1 cellular context compared by ENCODE assay signal in genomic region chr5:110738812-110739651, GRCh38.
TF ChIP-seq lines count a peak whose summit lies in the region.

SLC25A46 (plus strand) TSS chr5:110739007; CDS start chr5:110739120, 113 bp downstream.

TF ChIP-seq in HepG2, 621 proteins besides CTCF, POLR2A, EP300 and RAD21 (continued from another document and continues in another):
- TF ChIP-seq SAP130 (CRISPR knock-in tag; IDR thresholded peaks at IDR 0.05; ENCODE audit: low read depth) (peak; percentile 98), ZNF331 (CRISPR knock-in tag; IDR thresholded peaks at IDR 0.05) (0 out of 2 replicates have a peak, but pooled peaks have one; percentile 4), STAG1 (CRISPR knock-in tag; IDR thresholded peaks at IDR 0.05) (no peak), E2F1 (CRISPR knock-in tag; IDR thresholded peaks at IDR 0.05) (no peak), ZNF414 (CRISPR knock-in tag; IDR thresholded peaks at IDR 0.05) (peak; percentile 80), ZNF280B (CRISPR knock-in tag; IDR thresholded peaks at IDR 0.05; ENCODE audit: borderline replicate concordance) (peak; percentile 69; the same call in 1 of the 2 replicates), ZFP91 (CRISPR knock-in tag; IDR thresholded peaks at IDR 0.05; ENCODE audit: borderline replicate concordance) (peak; percentile 99), NPAS2 (CRISPR knock-in tag; IDR thresholded peaks at IDR 0.05; ENCODE audit: borderline replicate concordance) (no peak), ATF4 (CRISPR knock-in tag; IDR thresholded peaks at IDR 0.05) (no peak), MXI1 (IDR thresholded peaks at IDR 0.05; ENCODE audit: borderline replicate concordance, low read depth, low read length) (peak; percentile 74; the same call in 2 of the 3 replicates), ZNF501 (CRISPR knock-in tag; IDR thresholded peaks at IDR 0.05) (peak; percentile 94), ZBTB2 (CRISPR knock-in tag; IDR thresholded peaks at IDR 0.05; ENCODE audit: low read depth) (no peak), ZNF598 (CRISPR knock-in tag; IDR thresholded peaks at IDR 0.05; ENCODE audit: borderline replicate concordance) (0 out of 2 replicates have a peak, but pooled peaks have one; percentile 65), GATA4 (IDR thresholded peaks at IDR 0.05; ENCODE audit: borderline replicate concordance, low read depth) (0 out of 2 replicates have a peak, but pooled peaks have one; percentile 58), ZNF33B (CRISPR knock-in tag; IDR thresholded peaks at IDR 0.05) (peak; percentile 92; the same call in 1 of the 2 replicates), DNMT3B (CRISPR knock-in tag; conservative IDR thresholded peaks at IDR 0.05) (no peak), AGO1 (IDR thresholded peaks at IDR 0.05; ENCODE audit: low read depth, low read length, poor library complexity, severe bottlenecking) (no peak), KDM5B (CRISPR knock-in tag; IDR thresholded peaks at IDR 0.05; ENCODE audit: borderline replicate concordance) (peak; percentile 74; the same call in 1 of the 2 replicates), CBX5 (CRISPR knock-in tag; IDR thresholded peaks at IDR 0.05; ENCODE audit: borderline replicate concordance) (no peak), DMTF1 (CRISPR knock-in tag; IDR thresholded peaks at IDR 0.05) (no peak), HDAC2 (CRISPR knock-in tag; IDR thresholded peaks at IDR 0.05) (peak; percentile 59), NFKBIZ (CRISPR knock-in tag; IDR thresholded peaks at IDR 0.05) (0 out of 2 replicates have a peak, but pooled peaks have one; percentile 32), GTF2F1 (IDR thresholded peaks at IDR 0.05; ENCODE audit: low read length) (0 out of 2 replicates have a peak, but pooled peaks have one; percentile 36), LBX2 (CRISPR knock-in tag; IDR thresholded peaks at IDR 0.05; ENCODE audit: borderline replicate concordance) (no peak; the same call in 1 of the 2 replicates), MEIS1 (CRISPR knock-in tag; IDR thresholded peaks at IDR 0.05; ENCODE audit: borderline replicate concordance) (peak; percentile 79), HMGXB4 (CRISPR knock-in tag; IDR thresholded peaks at IDR 0.05; ENCODE audit: borderline replicate concordance in 1 of 2, low read depth in 1 of 2) (peak in 1 of 2 experiments; percentile 85; a peak in 2 of 4 replicates), ATF7 (IDR thresholded peaks at IDR 0.05) (no peak), ATF7 (CRISPR knock-in tag; IDR thresholded peaks at IDR 0.05) (0 out of 2 replicates have a peak, but pooled peaks have one; percentile 31), SP4 (CRISPR knock-in tag; IDR thresholded peaks at IDR 0.05) (peak; percentile 74; the same call in 1 of the 2 replicates), POGK (CRISPR knock-in tag; conservative IDR thresholded peaks at IDR 0.05) (peak; percentile 72; the same call in 1 of the 2 replicates), GLI4 (CRISPR knock-in tag; IDR thresholded peaks at IDR 0.05; ENCODE audit: borderline replicate concordance) (peak; percentile 94; the same call in 1 of the 2 replicates), PITX1 (CRISPR knock-in tag; IDR thresholded peaks at IDR 0.05) (peak; percentile 72), KLF9 (CRISPR knock-in tag; IDR thresholded peaks at IDR 0.05; ENCODE audit: low read depth) (peak; percentile 21; the same call in 1 of the 2 replicates), GFI1 (CRISPR knock-in tag; IDR thresholded peaks at IDR 0.05; ENCODE audit: borderline replicate concordance) (no peak), RFX1 (IDR thresholded peaks at IDR 0.05) (peak; percentile 87), SNAPC4 (CRISPR knock-in tag; IDR thresholded peaks at IDR 0.05) (peak; percentile 86), KLF11 (CRISPR knock-in tag; IDR thresholded peaks at IDR 0.05) (0 out of 2 replicates have a peak, but pooled peaks have one; percentile 13), ZMYM4 (CRISPR knock-in tag; IDR thresholded peaks at IDR 0.05) (peak; percentile 83), HDAC1 (CRISPR knock-in tag; IDR thresholded peaks at IDR 0.05) (peak; percentile 91)
